23 cellular contexts compared by ENCODE assay signal in the genomic region with DNA sequence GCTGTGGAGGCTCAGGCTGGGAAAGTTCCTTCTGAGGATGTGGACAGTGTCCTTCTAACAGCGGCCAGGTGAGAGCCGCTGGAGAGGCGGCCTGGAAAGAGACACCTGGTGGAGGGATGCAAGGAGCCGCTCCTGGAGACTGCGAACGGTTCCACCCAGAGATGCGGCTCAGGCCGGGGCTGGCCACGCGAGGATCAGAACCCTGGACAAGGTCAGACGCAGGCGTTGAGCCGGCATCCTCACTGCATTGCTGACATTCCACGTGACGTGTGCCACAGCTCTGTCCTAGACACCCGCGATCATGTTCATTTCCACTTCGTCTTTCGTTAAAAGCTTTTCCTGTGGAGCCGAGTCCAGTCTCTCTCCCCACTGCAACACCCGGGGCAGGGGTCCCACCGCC. TPM values are rescaled to one million over a fixed set of nuclear protein-coding genes. Genes with fewer than 3 reads are reported as not detected.
"Had no signal": no experiment of that assay in that cellular context is flagged by ENCODE, and none has a peak within 500 bp of the region (broad histone marks: within the 10 kb centered on the region; RNA-seq: fewer than 3 reads in every experiment).

No MANE protein-coding gene starts in this region.

- H3K4me1 Mint-ChIP-seq: activated B cell treated with CpG ODN at 0.5 μM for 24 hours; activated naive CD4-positive, alpha-beta T cell treated with anti-CD3 and anti-CD28 coated beads, Interleukin-2, amount 50 U/mL, for 24 hours; activated naive CD8-positive, alpha-beta T cell treated with anti-CD3 and anti-CD28 coated beads, Interleukin-2, amount 50 U/mL, for 24 hours; activated T-helper 17 cell treated with anti-CD3 and anti-CD28 coated beads, Interleukin-2, amount 50 U/mL, for 72 hours; T-helper 17 cell had no signal

- H3K27me3 Mint-ChIP-seq: activated CD8-positive, alpha-beta T cell treated with anti-CD3 and anti-CD28 coated beads for 36 hours; activated naive CD4-positive, alpha-beta T cell treated with anti-CD3 and anti-CD28 coated beads, Interleukin-2, amount 50 U/mL, for 24 hours had no signal

- H3K27ac ChIP-seq: left ventricle myocardium inferior, right atrium auricular region, tibial nerve had no signal

- H3K4me3 ChIP-seq: left ventricle myocardium inferior, right atrium auricular region, tibial nerve had no signal

- H3K4me1 ChIP-seq: left ventricle myocardium inferior, right atrium auricular region, tibial nerve had no signal

- H3K36me3 Mint-ChIP-seq: activated naive CD4-positive, alpha-beta T cell treated with anti-CD3 and anti-CD28 coated beads, Interleukin-2, amount 50 U/mL, for 24 hours had no signal

- H3K36me3 ChIP-seq: left ventricle myocardium inferior, right atrium auricular region, tibial nerve had no signal

- H3K4me3 Mint-ChIP-seq: activated B cell treated with CpG ODN at 0.5 μM for 24 hours; activated CD8-positive, alpha-beta T cell treated with anti-CD3 and anti-CD28 coated beads for 36 hours; activated naive CD4-positive, alpha-beta T cell treated with anti-CD3 and anti-CD28 coated beads, Interleukin-2, amount 50 U/mL, for 24 hours; activated naive CD8-positive, alpha-beta T cell treated with anti-CD3 and anti-CD28 coated beads, Interleukin-2, amount 50 U/mL, for 24 hours; activated T-cell treated with anti-CD3 and anti-CD28 coated beads, Interleukin-2, amount 50 U/mL, for 4 hours; activated T-helper 17 cell treated with anti-CD3 and anti-CD28 coated beads, Interleukin-2, amount 50 U/mL, for 72 hours; naive thymus-derived CD4-positive, alpha-beta T cell; neural crest cell; T-helper 17 cell had no signal

- H3K9me3 ChIP-seq: left ventricle myocardium inferior, right atrium auricular region, tibial nerve had no signal

- H3K27me3 ChIP-seq: right atrium auricular region had no signal

- ATAC-seq: activated CD8-positive, alpha-beta T cell treated with anti-CD3 and anti-CD28 coated beads for 36 hours; activated naive CD8-positive, alpha-beta T cell treated with anti-CD3 and anti-CD28 coated beads, Interleukin-2, amount 50 U/mL, for 24 hours; activated T-cell treated with anti-CD3 and anti-CD28 coated beads, Interleukin-2, amount 50 U/mL, for 4 hours; activated T-helper 17 cell treated with anti-CD3 and anti-CD28 coated beads, Interleukin-2, amount 50 U/mL, for 72 hours; esophagus mucosa; naive thymus-derived CD4-positive, alpha-beta T cell; T-helper 17 cell had no signal

- H3K27ac Mint-ChIP-seq: activated B cell treated with CpG ODN at 0.5 μM for 24 hours; activated CD8-positive, alpha-beta T cell treated with anti-CD3 and anti-CD28 coated beads for 36 hours; activated naive CD4-positive, alpha-beta T cell treated with anti-CD3 and anti-CD28 coated beads, Interleukin-2, amount 50 U/mL, for 24 hours; activated naive CD8-positive, alpha-beta T cell treated with anti-CD3 and anti-CD28 coated beads, Interleukin-2, amount 50 U/mL, for 24 hours; activated T-helper 17 cell treated with anti-CD3 and anti-CD28 coated beads, Interleukin-2, amount 50 U/mL, for 72 hours; naive thymus-derived CD4-positive, alpha-beta T cell; T-helper 17 cell had no signal

- H3K9me3 Mint-ChIP-seq: activated B cell treated with CpG ODN at 0.5 μM for 24 hours; activated naive CD4-positive, alpha-beta T cell treated with anti-CD3 and anti-CD28 coated beads, Interleukin-2, amount 50 U/mL, for 24 hours; activated naive CD8-positive, alpha-beta T cell treated with anti-CD3 and anti-CD28 coated beads, Interleukin-2, amount 50 U/mL, for 24 hours; activated T-cell treated with anti-CD3 and anti-CD28 coated beads, Interleukin-2, amount 50 U/mL, for 4 hours; activated T-helper 17 cell treated with anti-CD3 and anti-CD28 coated beads, Interleukin-2, amount 50 U/mL, for 72 hours; neural crest cell had no signal

- DNase-seq: activated B cell treated with CpG ODN at 0.5 μM for 24 hours; activated CD4-positive, alpha-beta T cell treated with anti-CD3 and anti-CD28 coated beads, Interleukin-2, amount 50 U/mL, for 1 hour; activated CD8-positive, alpha-beta T cell treated with anti-CD3 and anti-CD28 coated beads for 36 hours; activated naive CD8-positive, alpha-beta T cell treated with anti-CD3 and anti-CD28 coated beads, Interleukin-2, amount 50 U/mL, for 24 hours; activated T-cell treated with anti-CD3 and anti-CD28 coated beads, Interleukin-2, amount 50 U/mL, for 4 hours; amygdala; foreskin fibroblast; left ventricle myocardium inferior; naive thymus-derived CD4-positive, alpha-beta T cell; stimulated activated CD4-positive, alpha-beta T cell treated with anti-CD3 and anti-CD28 coated beads, Interleukin-2, amount 100 ng/mL, for 48 hours; stimulated activated naive CD4-positive, alpha-beta T cell treated with Interleukin-2 at 50 U/mL for 16 hours; T-helper 17 cell; T1000 had no signal

RNA-seq across cellular contexts. Expression of a gene that starts 28.8 kb away (rescaled TPM):
- total RNA-seq: activated B cell treated with CpG ODN at 0.5 μM for 24 hours; activated T-cell treated with anti-CD3 and anti-CD28 coated beads, Interleukin-2, amount 50 U/mL, for 4 hours; activated T-helper 17 cell treated with anti-CD3 and anti-CD28 coated beads, Interleukin-2, amount 50 U/mL, for 72 hours; esophagus mucosa; left ventricle myocardium inferior; lung microvascular endothelial cell; naive thymus-derived CD4-positive, alpha-beta T cell; pulmonary artery endothelial cell; right atrium auricular region; T-helper 17 cell; tibial nerve had no signal
- polyA plus RNA-seq: naive thymus-derived CD4-positive, alpha-beta T cell had no signal

RNA-seq across cellular contexts. Expression of a gene that starts 44.3 kb away (rescaled TPM):
- total RNA-seq: activated B cell treated with CpG ODN at 0.5 μM for 24 hours; activated CD8-positive, alpha-beta T cell treated with anti-CD3 and anti-CD28 coated beads for 36 hours; activated T-cell treated with anti-CD3 and anti-CD28 coated beads, Interleukin-2, amount 50 U/mL, for 4 hours; activated T-helper 17 cell treated with anti-CD3 and anti-CD28 coated beads, Interleukin-2, amount 50 U/mL, for 72 hours; omental fat pad; pulmonary artery endothelial cell; right atrium auricular region had no signal

RNA-seq across cellular contexts. Expression of a gene that starts 55.8 kb away (rescaled TPM):
- total RNA-seq: ureter had no signal

RNA-seq across cellular contexts. Expression of a gene that starts 59.8 kb away (rescaled TPM):
- total RNA-seq: left ventricle myocardium inferior, lung microvascular endothelial cell, omental fat pad, pulmonary artery endothelial cell, right atrium auricular region had no signal
- polyA plus RNA-seq: naive thymus-derived CD4-positive, alpha-beta T cell had no signal
